Comparison of ENCODE assay signal across 18 cellular contexts in genomic region chr17:58354541-58355216, GRCh38. TPM values are rescaled to one million over a fixed set of nuclear protein-coding genes. Genes with fewer than 3 reads are reported as not detected.
DNase-seq lines count a peak whose midpoint lies in the region; ATAC-seq lines count a peak whose summit lies in the region.
"Had no signal": no experiment of that assay in that cellular context is flagged by ENCODE, and none has a peak within 500 bp of the region (broad histone marks: within the 10 kb centered on the region; RNA-seq: fewer than 3 reads in every experiment).

No MANE protein-coding gene starts in this region.

- ATAC-seq in effector memory CD8-positive, alpha-beta T cell (replicated peaks) = no peak
- ATAC-seq in GM18909 (IDR thresholded peaks at IDR 0.05; ENCODE audit: poor library complexity, unreplicated experiment) (no peak), GM19035 (IDR thresholded peaks at IDR 0.05; ENCODE audit: unreplicated experiment) (no peak)
- ATAC-seq: gastrocnemius medialis had no signal

- peaks cover 2 to 4% of the 10 kb centered on the region in 2 experiments for H3K4me1 ChIP-seq in trophoblast cell (ENCODE audit: control insufficient read depth in 1 of 2, insufficient read depth in 2 of 2, low read length in 2 of 2)

- H3K4ac ChIP-seq in trophoblast cell (ENCODE audit: low read depth, low read length) = no peak overlapping the region

- DNase-seq in activated naive CD4-positive, alpha-beta T cell treated with anti-CD3 and anti-CD28 coated beads, Interleukin-2, amount 10 ng/mL, durations not matched to agents 7 days and 5 days = no peak
- no peak for DNase-seq in activated naive CD4-positive, alpha-beta T cell treated with Interleukin-2 at 50 U/mL for 16 hours
- DNase-seq in effector memory CD8-positive, alpha-beta T cell = no peak
- DNase-seq in trophoblast cell = no peak
- DNase-seq in NOMO-1 treated with DMSO at 0.1 percent for 48 hours (lab: John Stamatoyannopoulos, UW; ENCODE audit: unreplicated experiment) = no peak
- DNase-seq: ACHN; activated CD4-positive, CD25-positive, alpha-beta regulatory T cell; activated CD8-positive, alpha-beta memory T cell treated with anti-CD3 and anti-CD28 coated beads for 24 hours; amygdala; central memory CD4-positive, alpha-beta T cell; DND-41; gastrocnemius medialis; NCI-H748 treated with DMSO at 0.1 percent for 48 hours; OCI-M1; retina had no signal

- peak overlapping the region; percentile 69 for H3K27ac Mint-ChIP-seq in activated naive CD4-positive, alpha-beta T cell treated with anti-CD3 and anti-CD28 coated beads, Interleukin-2, amount 10 ng/mL, durations not matched to agents 7 days and 5 days
- H3K27ac Mint-ChIP-seq in effector memory CD8-positive, alpha-beta T cell = peak overlapping the region; percentile 57 to 75

- H3K4me1 Mint-ChIP-seq in activated naive CD4-positive, alpha-beta T cell treated with anti-CD3 and anti-CD28 coated beads, Interleukin-2, amount 10 ng/mL, durations not matched to agents 7 days and 5 days = peaks cover 37% of the 10 kb centered on the region
- peaks cover 21 to 35% of the 10 kb centered on the region in 2 donors for H3K4me1 Mint-ChIP-seq in effector memory CD8-positive, alpha-beta T cell (ENCODE audit: low read depth in 2 of 2)

- H2BK5ac ChIP-seq in trophoblast cell (ENCODE audit: low read depth, low read length, poor library complexity) = no peak overlapping the region

- no peak overlapping the region for H3K4me2 ChIP-seq in trophoblast cell (ENCODE audit: low read length)

- no peak overlapping the region for H4K8ac ChIP-seq in trophoblast cell (ENCODE audit: low read depth, low read length)

- no peaks in the 10 kb centered on the region for H3K9me3 Mint-ChIP-seq in activated naive CD4-positive, alpha-beta T cell treated with anti-CD3 and anti-CD28 coated beads, Interleukin-2, amount 10 ng/mL, durations not matched to agents 7 days and 5 days
- H3K9me3 Mint-ChIP-seq in effector memory CD8-positive, alpha-beta T cell = no peaks in the 10 kb centered on the region

- no peak overlapping the region for H2AFZ ChIP-seq in trophoblast cell (ENCODE audit: insufficient read depth, low read length, poor library complexity)

- no peaks in the 10 kb centered on the region for H3K27me3 ChIP-seq in trophoblast cell (ENCODE audit: insufficient read depth, low read length)
- H3K27me3 ChIP-seq: gastrocnemius medialis had no signal

- H2BK120ac ChIP-seq in trophoblast cell (ENCODE audit: insufficient read depth, low read length, poor library complexity) = no peak overlapping the region

- H3K36me3 Mint-ChIP-seq in activated naive CD4-positive, alpha-beta T cell treated with anti-CD3 and anti-CD28 coated beads, Interleukin-2, amount 10 ng/mL, durations not matched to agents 7 days and 5 days = peaks cover 42% of the 10 kb centered on the region
- H3K36me3 Mint-ChIP-seq in effector memory CD8-positive, alpha-beta T cell (ENCODE audit: insufficient read depth) = peaks cover 42% of the 10 kb centered on the region

- peak overlapping the region; percentile 8 for H3K27ac ChIP-seq in KOPT-K1 (ENCODE audit: low read depth, low read length, poor library complexity, severe bottlenecking)
- no peak overlapping the region for H3K27ac ChIP-seq in trophoblast cell (ENCODE audit: low read depth, low read length)
- H3K27ac ChIP-seq: gastrocnemius medialis had no signal

- H3K18ac ChIP-seq in trophoblast cell (ENCODE audit: low read length) = no peak overlapping the region

- H2BK12ac ChIP-seq in trophoblast cell (ENCODE audit: low read length) = peak overlapping the region; percentile 35

- no peak overlapping the region for H3K4me3 Mint-ChIP-seq in activated naive CD4-positive, alpha-beta T cell treated with anti-CD3 and anti-CD28 coated beads, Interleukin-2, amount 10 ng/mL, durations not matched to agents 7 days and 5 days
- no peak overlapping the region for H3K4me3 Mint-ChIP-seq in effector memory CD8-positive, alpha-beta T cell

- H3K36me3 ChIP-seq in KOPT-K1 (ENCODE audit: insufficient read depth, low read length) = peaks cover 12% of the 10 kb centered on the region
- H3K36me3 ChIP-seq in trophoblast cell (ENCODE audit: control insufficient read depth in 1 of 2, insufficient read depth in 2 of 2, low read length in 2 of 2) = peaks cover 12 to 18% of the 10 kb centered on the region in 2 experiments

- H3K27me3 Mint-ChIP-seq in activated naive CD4-positive, alpha-beta T cell treated with anti-CD3 and anti-CD28 coated beads, Interleukin-2, amount 10 ng/mL, durations not matched to agents 7 days and 5 days = no peaks in the 10 kb centered on the region
- H3K27me3 Mint-ChIP-seq in effector memory CD8-positive, alpha-beta T cell = no peaks in the 10 kb centered on the region

- no CpG with 5 or more reads among the region's 6 CpGs for WGBS in trophoblast cell (ENCODE audit: extremely low coverage, insufficient coverage, insufficient read length)

- no peak overlapping the region for H4K91ac ChIP-seq in trophoblast cell (ENCODE audit: low read depth, low read length)

- peaks cover 13% of the 10 kb centered on the region for H3K79me1 ChIP-seq in trophoblast cell (ENCODE audit: low read length)

- H4K12ac ChIP-seq in trophoblast cell (ENCODE audit: low read depth, low read length) = no peak overlapping the region

- peaks cover 9% of the 10 kb centered on the region for H3K79me2 ChIP-seq in trophoblast cell (ENCODE audit: control insufficient read depth, insufficient read depth, low read length, poor library complexity)

- CTCF ChIA-PET in activated naive CD4-positive, alpha-beta T cell treated with anti-CD3 and anti-CD28 coated beads, Interleukin-2, amount 10 ng/mL, durations not matched to agents 7 days and 5 days (lab: Charles Lee) = interaction anchor here (0.7 to 3.9 kb wide), 6 partner anchors 8 to 63 kb away, joined by 3 to 35 read pairs (median 6); partner anchors contain the start of gene RNF43

- H3K9me3 ChIP-seq in KOPT-K1 (ENCODE audit: insufficient read depth, low read length, poor library complexity, severe bottlenecking) (no peaks in the 10 kb centered on the region), trophoblast cell (ENCODE audit: insufficient read depth, low read depth, low read length) (no peaks in the 10 kb centered on the region)
- H3K9me3 ChIP-seq: gastrocnemius medialis had no signal

- H3K4me3 ChIP-seq in trophoblast cell (ENCODE audit: low read depth, low read length) = no peak overlapping the region
- H3K4me3 ChIP-seq: gastrocnemius medialis had no signal

- H3K23ac ChIP-seq in trophoblast cell (ENCODE audit: low read length) = no peak overlapping the region

- no peak overlapping the region for H3K9ac ChIP-seq in trophoblast cell (ENCODE audit: low read length)

- H2AK5ac ChIP-seq in trophoblast cell (ENCODE audit: low read length) = no peak overlapping the region

- H3K14ac ChIP-seq in trophoblast cell (ENCODE audit: low read length) = no peak overlapping the region

RNA-seq across cellular contexts. Expression of gene SUPT4H1, which starts 2.7 kb away (rescaled TPM):
- 63.5 and 64.6 TPM in 2 replicates for polyA plus RNA-seq in trophoblast cell (2013)

RNA-seq across cellular contexts. Expression of gene TSPOAP1, which starts 26.1 kb away (rescaled TPM):
- polyA plus RNA-seq in trophoblast cell (2013) = 1.1 and 1.3 TPM in 2 replicates
